ENCODE assay signal across 10 cellular contexts in the genomic region with DNA sequence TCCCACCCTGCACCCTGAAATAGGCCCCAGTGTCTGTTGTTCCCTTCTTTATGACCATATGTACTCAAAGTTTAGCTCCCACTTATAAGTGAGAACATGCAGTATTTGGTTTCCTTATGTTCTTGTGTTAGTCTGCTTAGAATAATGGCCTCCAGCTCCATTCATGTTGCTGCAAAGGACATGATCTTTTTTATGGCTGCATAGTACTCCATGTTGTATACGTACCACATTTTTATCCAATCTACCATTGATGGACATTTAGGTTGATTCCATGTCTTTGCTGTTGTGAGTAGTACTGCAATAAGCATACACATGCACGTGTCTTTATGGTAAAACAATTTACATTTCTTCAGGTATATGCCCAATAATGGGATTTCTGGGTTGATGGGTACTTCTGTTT. TPM values are rescaled to one million over a fixed set of nuclear protein-coding genes. Genes with fewer than 3 reads are reported as not detected.
"Had no signal": no experiment of that assay in that cellular context is flagged by ENCODE, and none has a peak within 500 bp of the region (broad histone marks: within the 10 kb centered on the region; RNA-seq: fewer than 3 reads in every experiment).

No MANE protein-coding gene starts in this region.

- H3K27ac Mint-ChIP-seq: GM23338, H9, HFFc6, IgD-negative memory B cell had no signal

- H3K9me3 Mint-ChIP-seq: GM23338, H9, HFFc6 had no signal

- H3K4me2 ChIP-seq: GM23338 had no signal

- H3K4me3 Mint-ChIP-seq: GM23338, H9, HFFc6, IgD-negative memory B cell had no signal

- ATAC-seq: GM23338 had no signal

- H3K36me3 Mint-ChIP-seq: IgD-negative memory B cell had no signal

- H3K4me1 Mint-ChIP-seq: GM23338, H9, IgD-negative memory B cell had no signal

- H3K4me3 ChIP-seq: GM23338 had no signal

- H2AFZ ChIP-seq: GM23338 had no signal

- H3K27ac ChIP-seq: HL-60 had no signal

- DNase-seq: H9, HCEC 1CT, HFFc6, KG1 had no signal

- FAIRE-seq: H1, H54 had no signal

- H3K27me3 Mint-ChIP-seq: IgD-negative memory B cell had no signal

RNA-seq across cellular contexts. Expression of gene ANGPTL5, which starts 59.4 kb away (rescaled TPM):
- total RNA-seq: GM23338, H1, H9, HFFc6, HT1080 had no signal
- polyA plus RNA-seq: GM23338, H1, IgD-negative memory B cell had no signal
